11 cellular contexts compared by ENCODE assay signal in genomic region chr2:65576861-65577601, GRCh38.
A peak's percentile ranks its signal among the peaks of the same experiment; 100 is the strongest.
DNase-seq lines count a peak whose midpoint lies in the region; ATAC-seq and TF ChIP-seq lines count a peak whose summit lies in the region.
"Had no signal": no experiment of that assay in that cellular context is flagged by ENCODE, and none has a peak within 500 bp of the region (broad histone marks: within the 10 kb centered on the region; RNA-seq: fewer than 3 reads in every experiment).

No MANE protein-coding gene starts in this region.

- DNase-seq in DMS53 treated with DMSO at 0.1 percent for 48 hours (lab: John Stamatoyannopoulos, UW; ENCODE audit: unreplicated experiment) (peak; percentile 81), Panc1 (ENCODE audit: low read depth, low spot score) (peak; percentile 84), osteoblast (ENCODE audit: insufficient read length, low spot score, missing footprints) (peak; percentile 92), NCI-H524 (lab: John Stamatoyannopoulos, UW) (no peak), NCI-H748 (lab: John Stamatoyannopoulos, UW; ENCODE audit: unreplicated experiment) (no peak)
- DNase-seq in activated CD4-positive, alpha-beta T cell treated with anti-CD3 and anti-CD28 coated beads, Interleukin-2, amount 10 ng/mL, durations not matched to agents 24 days and 14 days = no peak
- DNase-seq: GDM1, NCI-H1694 had no signal

- H3K4me3 Mint-ChIP-seq in activated CD4-positive, alpha-beta T cell treated with anti-CD3 and anti-CD28 coated beads, Interleukin-2, amount 10 ng/mL, durations not matched to agents 24 days and 14 days = no peak overlapping the region
- H3K4me3 Mint-ChIP-seq: dendritic cell treated with granulocyte-macrophage colony-stimulating factor and Interleukin-4, amounts not matched to agents 40 ng/mL and 50 ng/mL, for 4 days had no signal

- no peaks in the 10 kb centered on the region for H4K20me1 ChIP-seq in osteoblast (ENCODE audit: insufficient read depth, low read length)

- peaks cover 16% of the 10 kb centered on the region for H3K27me3 Mint-ChIP-seq in activated CD4-positive, alpha-beta T cell treated with anti-CD3 and anti-CD28 coated beads, Interleukin-2, amount 10 ng/mL, durations not matched to agents 24 days and 14 days

- H3K4me1 ChIP-seq in Panc1 (ENCODE audit: control insufficient read depth, insufficient read depth, low read length) (peaks cover 14% of the 10 kb centered on the region), osteoblast (ENCODE audit: insufficient read depth, low read length) (peaks cover 15% of the 10 kb centered on the region)

- H3K4me3 ChIP-seq in Panc1 (ENCODE audit: low read depth in 2 of 2, low read length in 2 of 2) = peak overlapping the region in 1 of 2 experiments; percentile 1; a peak in 1 of 4 replicates
- peak overlapping the region; percentile 46 for H3K4me3 ChIP-seq in osteoblast (ENCODE audit: insufficient read depth, low read length)

- no peaks in the 10 kb centered on the region for H3K9me3 ChIP-seq in Panc1 (ENCODE audit: control insufficient read depth, insufficient read depth, low read depth, low read length)
- no peaks in the 10 kb centered on the region for H3K9me3 ChIP-seq in osteoblast (ENCODE audit: low read depth, low read length)

- H3K36me3 Mint-ChIP-seq in activated CD4-positive, alpha-beta T cell treated with anti-CD3 and anti-CD28 coated beads, Interleukin-2, amount 10 ng/mL, durations not matched to agents 24 days and 14 days (ENCODE audit: low read depth) = no peaks in the 10 kb centered on the region

- H2AFZ ChIP-seq in osteoblast (ENCODE audit: low read length) = peak overlapping the region; percentile 53

- no peaks in the 10 kb centered on the region for H3K9me3 Mint-ChIP-seq in activated CD4-positive, alpha-beta T cell treated with anti-CD3 and anti-CD28 coated beads, Interleukin-2, amount 10 ng/mL, durations not matched to agents 24 days and 14 days
- H3K9me3 Mint-ChIP-seq: dendritic cell treated with granulocyte-macrophage colony-stimulating factor and Interleukin-4, amounts not matched to agents 40 ng/mL and 50 ng/mL, for 4 days had no signal

- H3K27ac Mint-ChIP-seq in activated CD4-positive, alpha-beta T cell treated with anti-CD3 and anti-CD28 coated beads, Interleukin-2, amount 10 ng/mL, durations not matched to agents 24 days and 14 days = no peak overlapping the region
- H3K27ac Mint-ChIP-seq: dendritic cell treated with granulocyte-macrophage colony-stimulating factor and Interleukin-4, amounts not matched to agents 40 ng/mL and 50 ng/mL, for 4 days had no signal

- ATAC-seq in Panc1 = peak; percentile 90
- peak; percentile 91 for ATAC-seq in esophagus mucosa
- ATAC-seq in GM21423 (IDR thresholded peaks at IDR 0.05; ENCODE audit: unreplicated experiment) = no peak

- H3K4me2 ChIP-seq in osteoblast (ENCODE audit: insufficient read depth, low read length) = peak overlapping the region; percentile 80

- no peaks in the 10 kb centered on the region for H3K36me3 ChIP-seq in Panc1 (ENCODE audit: control insufficient read depth, insufficient read depth, low read length)
- H3K36me3 ChIP-seq in osteoblast (ENCODE audit: insufficient read depth, low read length) = no peaks in the 10 kb centered on the region

- H3K27ac ChIP-seq in Panc1 (ENCODE audit: low read length) = peak overlapping the region; percentile 67
- peak overlapping the region; percentile 93 for H3K27ac ChIP-seq in osteoblast (ENCODE audit: low read depth, low read length)

- no peaks in the 10 kb centered on the region for H3K27me3 ChIP-seq in Panc1 (ENCODE audit: control insufficient read depth, insufficient read depth, low read length)
- no peaks in the 10 kb centered on the region for H3K27me3 ChIP-seq in osteoblast (ENCODE audit: insufficient read depth, low read length)

- POLR2A ChIA-PET in Panc1 (lab: Charles Lee) = no interaction called here

- in situ Hi-C loops in Panc1 (cut with HindIII; ENCODE audit: low pct_unique_long_range_greater_than_20kb, low sequenced_read_pairs) = no loop called here

- TF ChIP-seq CTCF in Panc1 (IDR thresholded peaks at IDR 0.05) (no peak), osteoblast (IDR thresholded peaks at IDR 0.05; ENCODE audit: extremely low read depth, low read depth, low read length) (no peak)

- CTCF ChIA-PET in Panc1 (lab: Charles Lee) = no interaction called here

- H3K4me1 Mint-ChIP-seq in activated CD4-positive, alpha-beta T cell treated with anti-CD3 and anti-CD28 coated beads, Interleukin-2, amount 10 ng/mL, durations not matched to agents 24 days and 14 days = peaks cover 9% of the 10 kb centered on the region

- BruUV-seq in Panc1 (replicated peaks; lab: Mats Ljungman, UMichigan) = no TSS peak

- no peaks in the 10 kb centered on the region for H3K79me2 ChIP-seq in osteoblast (ENCODE audit: insufficient read depth, low read length)

- intact Hi-C loops in Panc1 (cut with micrococcal nuclease; ENCODE audit: unreplicated experiment) = loop anchor here (10.0 kb wide), 1 partner anchor 532 kb away; no protein-coding TSS in a partner anchor
- intact Hi-C loops in activated CD4-positive, alpha-beta T cell treated with anti-CD3 and anti-CD28 coated beads, Interleukin-2, amount 10 ng/mL, durations not matched to agents 24 days and 14 days (cut with micrococcal nuclease) = no loop called here

Comparison
In these comparisons a context has a peak if more than half of its experiments do, and no peak if none do; other contexts are left out.
1. DNase-seq: peak in DMS53 treated with DMSO at 0.1 percent for 48 hours (single experiment), Panc1 (single experiment) and osteoblast (single experiment); none in NCI-H524 (0 of 2), NCI-H748 (single experiment) and activated CD4-positive, alpha-beta T cell treated with anti-CD3 and anti-CD28 coated beads, Interleukin-2, amount 10 ng/mL, durations not matched to agents 24 days and 14 days (single experiment).